Comparison of ENCODE assay signal across 8 cellular contexts in the genomic region with DNA sequence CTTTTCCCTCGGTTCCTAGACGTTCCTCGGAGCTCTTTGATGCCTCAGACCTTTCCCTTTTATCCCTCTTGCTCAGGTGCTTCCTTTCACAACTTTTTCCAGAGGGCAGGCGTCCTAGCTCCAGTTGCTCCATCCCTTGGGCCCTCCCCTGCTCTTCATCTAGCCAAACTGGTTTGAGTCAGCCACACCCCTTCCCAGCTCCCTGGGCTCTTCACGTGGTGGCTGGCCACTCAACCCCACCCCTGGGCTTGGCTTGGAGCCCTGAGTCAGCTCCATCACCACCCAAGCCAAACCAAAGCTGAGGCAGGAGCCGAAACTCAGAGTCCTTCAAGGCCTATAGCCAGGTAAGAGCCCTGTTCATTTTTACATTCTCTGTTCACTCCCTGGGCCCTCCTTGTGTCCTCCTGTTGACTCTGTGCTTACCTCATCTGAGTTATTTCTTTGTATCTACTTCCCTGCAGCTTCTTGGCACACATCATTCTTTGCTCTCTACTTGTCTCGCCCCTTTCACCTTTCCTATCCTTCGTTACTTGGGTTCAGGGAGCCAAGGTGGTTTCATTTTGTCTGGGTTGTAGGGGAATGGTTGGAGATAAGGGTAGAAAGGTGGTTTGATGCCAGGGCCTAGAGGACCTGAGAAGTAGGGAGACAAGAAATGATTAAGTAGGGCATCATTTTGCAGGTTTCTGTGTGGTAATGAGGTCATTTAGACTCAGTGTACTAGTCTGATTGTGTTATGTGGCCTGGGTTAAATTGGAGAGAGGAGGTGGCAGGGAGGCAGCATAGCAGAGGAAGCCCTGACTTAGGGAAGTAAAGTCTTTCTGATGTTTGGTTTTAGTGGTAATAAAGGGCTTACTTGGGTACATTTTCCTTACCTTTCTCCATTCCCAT. TPM values are rescaled to one million over a fixed set of nuclear protein-coding genes. Genes with fewer than 3 reads are reported as not detected.
DNase-seq lines count a peak whose midpoint lies in the region; ATAC-seq and TF ChIP-seq lines count a peak whose summit lies in the region.

No MANE protein-coding gene starts in this region.

- no peak for TF ChIP-seq CTCF in AG04450 (IDR thresholded peaks at IDR 0.05; ENCODE audit: low read depth, low read length)
- TF ChIP-seq CTCF in GM10266 (IDR thresholded peaks at IDR 0.05; ENCODE audit: control insufficient read depth, insufficient read depth, low read depth, missing control alignments) = no peak

- peaks cover 3% of the 10 kb centered on the region for H3K4me1 Mint-ChIP-seq in activated naive CD8-positive, alpha-beta T cell treated with anti-CD3 and anti-CD28 coated beads, Interleukin-2, amount 10 ng/mL, durations not matched to agents 7 days and 5 days

- H3K9me3 Mint-ChIP-seq in activated naive CD8-positive, alpha-beta T cell treated with anti-CD3 and anti-CD28 coated beads, Interleukin-2, amount 10 ng/mL, durations not matched to agents 7 days and 5 days = no peaks in the 10 kb centered on the region

- peaks cover 21% of the 10 kb centered on the region for H3K36me3 Mint-ChIP-seq in activated naive CD8-positive, alpha-beta T cell treated with anti-CD3 and anti-CD28 coated beads, Interleukin-2, amount 10 ng/mL, durations not matched to agents 7 days and 5 days

- peak overlapping the region; percentile 69 for H3K27ac ChIP-seq in AG04450 (ENCODE audit: low read depth, low read length)
- peak overlapping the region; percentile 22 for H3K27ac ChIP-seq in right cardiac atrium (ENCODE audit: low read length)
- no peak overlapping the region for H3K27ac ChIP-seq in skeletal muscle tissue (ENCODE audit: low read depth, low read length)

- no peak for ATAC-seq in activated naive CD8-positive, alpha-beta T cell treated with anti-CD3 and anti-CD28 coated beads, Interleukin-2, amount 10 ng/mL, durations not matched to agents 7 days and 5 days (ENCODE audit: low read depth)
- peak; percentile 87 to 88 for ATAC-seq in right cardiac atrium
- ATAC-seq in GM21723 (IDR thresholded peaks at IDR 0.05; ENCODE audit: unreplicated experiment) = no peak

- H3K27me3 ChIP-seq in AG04450 (ENCODE audit: control insufficient read depth, insufficient read depth, low read length) = no peaks in the 10 kb centered on the region
- H3K27me3 ChIP-seq in right cardiac atrium (ENCODE audit: control insufficient read depth, insufficient read depth) = no peaks in the 10 kb centered on the region
- no peaks in the 10 kb centered on the region for H3K27me3 ChIP-seq in skeletal muscle tissue (ENCODE audit: control insufficient read depth in 3 of 3, insufficient read depth in 3 of 3, low read length in 3 of 3)

- 46% methylated on average over 8 of the region's 8 CpGs for WGBS in right cardiac atrium

- CTCF ChIA-PET in AG04450 (lab: Charles Lee) = no interaction called here

- DNase-seq in AG04450 (ENCODE audit: low read depth, low spot score) (no peak), HT-29 (ENCODE audit: low spot score) (peak; percentile 98), right cardiac atrium (peak; percentile 91 to 94 (median 91)), GM10266 (ENCODE audit: extremely low spot score) (no peak), D341Med (ENCODE audit: low spot score) (no peak)
- no peak for DNase-seq in activated naive CD8-positive, alpha-beta T cell treated with anti-CD3 and anti-CD28 coated beads, Interleukin-2, amount 10 ng/mL, durations not matched to agents 7 days and 5 days

- peak overlapping the region in 1 of 3 donors; percentile 54 for H3K9ac ChIP-seq in skeletal muscle tissue (ENCODE audit: low read depth in 1 of 3, low read length in 3 of 3)

- H3K36me3 ChIP-seq in skeletal muscle tissue (ENCODE audit: control insufficient read depth in 3 of 3, insufficient read depth in 3 of 3, low read length in 3 of 3) = peaks cover 42 to 55% (median 49%) of the 10 kb centered on the region in 3 donors

- H3K9me3 ChIP-seq in AG04450 (ENCODE audit: control insufficient read depth, insufficient read depth, low read length) = no peaks in the 10 kb centered on the region
- H3K9me3 ChIP-seq in right cardiac atrium (ENCODE audit: control insufficient read depth, low read length) = no peaks in the 10 kb centered on the region
- no peaks in the 10 kb centered on the region for H3K9me3 ChIP-seq in skeletal muscle tissue (ENCODE audit: control insufficient read depth in 3 of 3, low read length in 3 of 3)

- H3K27me3 Mint-ChIP-seq in activated naive CD8-positive, alpha-beta T cell treated with anti-CD3 and anti-CD28 coated beads, Interleukin-2, amount 10 ng/mL, durations not matched to agents 7 days and 5 days = no peaks in the 10 kb centered on the region

- H3K4me1 ChIP-seq in right cardiac atrium (ENCODE audit: control insufficient read depth, insufficient read depth, low read length) (peaks cover 6% of the 10 kb centered on the region), skeletal muscle tissue (ENCODE audit: control insufficient read depth in 3 of 3, insufficient read depth in 3 of 3, low read length in 3 of 3) (peaks cover 7 to 15% (median 8%) of the 10 kb centered on the region in 3 donors)

- no peak overlapping the region for H3K4me3 Mint-ChIP-seq in activated naive CD8-positive, alpha-beta T cell treated with anti-CD3 and anti-CD28 coated beads, Interleukin-2, amount 10 ng/mL, durations not matched to agents 7 days and 5 days

- intact Hi-C loops in right cardiac atrium (cut with DNase I) = no loop called here

- peak overlapping the region; percentile 3 for H3K27ac Mint-ChIP-seq in activated naive CD8-positive, alpha-beta T cell treated with anti-CD3 and anti-CD28 coated beads, Interleukin-2, amount 10 ng/mL, durations not matched to agents 7 days and 5 days

- POLR2A ChIA-PET in AG04450 (lab: Yijun Ruan, JAX) = no interaction called here
- POLR2A ChIA-PET in activated naive CD8-positive, alpha-beta T cell treated with anti-CD3 and anti-CD28 coated beads, Interleukin-2, amount 10 ng/mL, durations not matched to agents 7 days and 5 days (lab: Charles Lee) = no interaction called here

- no peak overlapping the region for H3K4me3 ChIP-seq in AG04450 (ENCODE audit: low read depth, low read length)
- no peak overlapping the region for H3K4me3 ChIP-seq in right cardiac atrium (ENCODE audit: low read length)
- H3K4me3 ChIP-seq in skeletal muscle tissue (ENCODE audit: low read length in 3 of 3) = peak overlapping the region in 2 of 3 donors; percentile 15 to 59

RNA-seq across cellular contexts. Expression of a gene that starts 7.6 kb away (rescaled TPM):
- polyA plus RNA-seq in AG04450 (2011; rRNA removed) (21.7 and 26.0 TPM in 2 replicates), right cardiac atrium (23.6 TPM)
- polyA minus RNA-seq in AG04450 (2011; rRNA and poly(A)+ RNA removed) = 18.6 and 28.5 TPM in 2 replicates
- total RNA-seq in HT-29 (2014; rRNA removed; shearing (Covaris generic)) = 58.3 and 69.5 TPM in 2 replicates
- total RNA-seq in activated naive CD8-positive, alpha-beta T cell treated with anti-CD3 and anti-CD28 coated beads, Interleukin-2, amount 10 ng/mL, durations not matched to agents 7 days and 5 days = 10 to 100 TPM; 48.2 to 48.9 TPM
- total RNA-seq in right cardiac atrium (10 to 100 TPM; 17.3 to 22.2 (median 18.7) TPM), skeletal muscle tissue (3.7 TPM)

RNA-seq across cellular contexts. Expression of a gene that starts 21.3 kb away (rescaled TPM):
- 2.6 and 3.1 TPM in 2 replicates for polyA plus RNA-seq in AG04450 (2011; rRNA removed)
- 1.9 and 3.6 TPM in 2 replicates for polyA minus RNA-seq in AG04450 (2011; rRNA and poly(A)+ RNA removed)
- 13.5 and 23.4 TPM in 2 replicates for total RNA-seq in HT-29 (2014; rRNA removed; shearing (Covaris generic))
- 1 to 10 TPM; 4.4 TPM for total RNA-seq in activated naive CD8-positive, alpha-beta T cell treated with anti-CD3 and anti-CD28 coated beads, Interleukin-2, amount 10 ng/mL, durations not matched to agents 7 days and 5 days
- 1 to 10 TPM in 2 of 4 donors, under 1 TPM in 2; 0.51 to 1.5 (median 0.92) TPM for total RNA-seq in right cardiac atrium
- polyA plus RNA-seq in right cardiac atrium = 0.95 TPM
- 1.6 TPM for total RNA-seq in skeletal muscle tissue

RNA-seq across cellular contexts. Expression of a gene that starts 21.5 kb away (rescaled TPM):
- polyA plus RNA-seq in AG04450 (2011; rRNA removed) (66.8 and 75.5 TPM in 2 replicates), right cardiac atrium (36.1 TPM)
- polyA minus RNA-seq in AG04450 (2011; rRNA and poly(A)+ RNA removed) = 108 and 117 TPM in 2 replicates
- total RNA-seq in HT-29 (2014; rRNA removed; shearing (Covaris generic)) = 99.7 and 109 TPM in 2 replicates
- total RNA-seq in activated naive CD8-positive, alpha-beta T cell treated with anti-CD3 and anti-CD28 coated beads, Interleukin-2, amount 10 ng/mL, durations not matched to agents 7 days and 5 days = 100 to 1,000 TPM in 1 of 2 experiments, 10 to 100 TPM in 1; 94.7 to 105 TPM
- total RNA-seq in right cardiac atrium (10 to 100 TPM; 46.6 to 64.9 (median 49.8) TPM), skeletal muscle tissue (50.6 TPM)

RNA-seq across cellular contexts. Expression of a gene that starts 41.6 kb away (rescaled TPM):
- polyA plus RNA-seq in AG04450 (2011; rRNA removed) = 3.1 and 5.8 TPM in 2 replicates
- 12.3 and 17.1 TPM in 2 replicates for polyA minus RNA-seq in AG04450 (2011; rRNA and poly(A)+ RNA removed)
- total RNA-seq in HT-29 (2014; rRNA removed; shearing (Covaris generic)) = 33.2 and 46.2 TPM in 2 replicates
- total RNA-seq in activated naive CD8-positive, alpha-beta T cell treated with anti-CD3 and anti-CD28 coated beads, Interleukin-2, amount 10 ng/mL, durations not matched to agents 7 days and 5 days = 10 to 100 TPM; 89.4 to 92.2 TPM
- total RNA-seq in right cardiac atrium = 10 to 100 TPM; 43.5 to 61.2 (median 46.4) TPM
- 27.6 TPM for polyA plus RNA-seq in right cardiac atrium
- 17.2 TPM for total RNA-seq in skeletal muscle tissue

RNA-seq across cellular contexts. Expression of a gene that starts 46.4 kb away (rescaled TPM):
- 5.1 and 8.0 TPM in 2 replicates for polyA plus RNA-seq in AG04450 (2011; rRNA removed)
- polyA minus RNA-seq in AG04450 (2011; rRNA and poly(A)+ RNA removed) = 9.5 and 9.9 TPM in 2 replicates
- 19.8 and 21.3 TPM in 2 replicates for total RNA-seq in HT-29 (2014; rRNA removed; shearing (Covaris generic))
- total RNA-seq in activated naive CD8-positive, alpha-beta T cell treated with anti-CD3 and anti-CD28 coated beads, Interleukin-2, amount 10 ng/mL, durations not matched to agents 7 days and 5 days = 1 to 10 TPM; 5.2 to 6.0 TPM
- 10 to 100 TPM; 22.9 to 25.1 (median 24.8) TPM for total RNA-seq in right cardiac atrium
- polyA plus RNA-seq in right cardiac atrium = 15.2 TPM
- total RNA-seq in skeletal muscle tissue = 5.7 TPM

Comparison
In these comparisons a context has a peak if more than half of its experiments do, and no peak if none do; other contexts are left out.
1. DNase-seq: peak in HT-29 (single experiment) and right cardiac atrium (3 of 3); none in AG04450 (single experiment), activated naive CD8-positive, alpha-beta T cell treated with anti-CD3 and anti-CD28 coated beads, Interleukin-2, amount 10 ng/mL, durations not matched to agents 7 days and 5 days (single experiment), GM10266 (single experiment) and D341Med (single experiment).
2. H3K4me3 ChIP-seq: peak in skeletal muscle tissue (2 of 3); none in AG04450 (single experiment) and right cardiac atrium (single experiment).
3. ATAC-seq: peak in right cardiac atrium (2 of 2); none in activated naive CD8-positive, alpha-beta T cell treated with anti-CD3 and anti-CD28 coated beads, Interleukin-2, amount 10 ng/mL, durations not matched to agents 7 days and 5 days (single experiment) and GM21723 (single experiment).